Comparison of ENCODE assay signal across 9 cellular contexts in the genomic region with DNA sequence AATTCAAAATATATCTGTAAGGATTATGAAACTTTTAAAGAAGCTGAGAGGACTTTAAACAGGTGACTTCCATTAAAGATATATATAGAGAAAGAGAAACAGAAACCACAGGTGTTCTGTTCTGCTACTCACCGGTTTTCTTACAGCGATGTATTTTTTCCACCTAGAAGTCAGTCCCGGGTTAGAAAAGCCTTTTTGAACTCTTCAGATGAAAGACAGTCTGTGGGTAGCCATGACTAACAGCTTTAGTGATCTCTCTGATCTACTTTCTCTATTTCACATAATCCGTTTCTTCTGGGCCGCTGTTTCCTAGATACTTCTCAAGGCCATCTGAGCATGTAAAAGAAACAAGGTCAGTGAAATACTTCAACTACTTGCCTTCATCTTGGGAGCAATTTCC.
DNase-seq lines count a peak whose midpoint lies in the region; ATAC-seq lines count a peak whose summit lies in the region.
"Had no signal": no experiment of that assay in that cellular context is flagged by ENCODE, and none has a peak within 500 bp of the region (broad histone marks: within the 10 kb centered on the region; RNA-seq: fewer than 3 reads in every experiment).

No MANE protein-coding gene starts in this region.

- peaks cover 24 to 25% of the 10 kb centered on the region in 2 donors for H3K27me3 Mint-ChIP-seq in stimulated activated naive B cell treated with anti-CD40 and anti-IgM and Interleukin-4, amounts not matched to agents 10 μg/mL and 1 μg/mL and 100 μg/mL, for 72 hours

- H3K4me3 Mint-ChIP-seq in stimulated activated naive B cell treated with anti-CD40 and anti-IgM and Interleukin-4, amounts not matched to agents 10 μg/mL and 1 μg/mL and 100 μg/mL, for 72 hours = peak overlapping the region; percentile 36 to 44

- peak; percentile 8 for DNase-seq in activated CD8-positive, alpha-beta memory T cell treated with anti-CD3 and anti-CD28 coated beads, Interleukin-2, amount 50 U/mL, for 1 hour (ENCODE audit: extremely low read depth)
- DNase-seq in activated CD8-positive, alpha-beta memory T cell treated with anti-CD3 and anti-CD28 coated beads for 24 hours = no peak
- DNase-seq in RPMI8226 (peak; percentile 80), AML-193 (lab: John Stamatoyannopoulos, UW) (no peak), COLO668 (lab: John Stamatoyannopoulos, UW; ENCODE audit: unreplicated experiment) (no peak)
- DNase-seq in stimulated activated naive B cell treated with anti-CD40 and anti-IgM and Interleukin-4, amounts not matched to agents 10 μg/mL and 1 μg/mL and 100 μg/mL, for 72 hours = no peak
- no peak for DNase-seq in NK-92 treated with Interleukin-12 subunit alpha and Interleukin-12 subunit beta, amount 100 ng/mL, for 24 hours (lab: John Stamatoyannopoulos, UW)
- DNase-seq: left ventricle myocardium inferior had no signal

- peaks cover 2 to 8% of the 10 kb centered on the region in 2 donors for H3K4me1 Mint-ChIP-seq in stimulated activated naive B cell treated with anti-CD40 and anti-IgM and Interleukin-4, amounts not matched to agents 10 μg/mL and 1 μg/mL and 100 μg/mL, for 72 hours

- H3K36me3 Mint-ChIP-seq in stimulated activated naive B cell treated with anti-CD40 and anti-IgM and Interleukin-4, amounts not matched to agents 10 μg/mL and 1 μg/mL and 100 μg/mL, for 72 hours = peaks cover 0 to 4% of the 10 kb centered on the region in 2 donors

- H3K9me3 Mint-ChIP-seq in stimulated activated naive B cell treated with anti-CD40 and anti-IgM and Interleukin-4, amounts not matched to agents 10 μg/mL and 1 μg/mL and 100 μg/mL, for 72 hours = peaks cover 3 to 8% of the 10 kb centered on the region in 2 donors

- peak; percentile 90 for ATAC-seq in HG02798 (IDR thresholded peaks at IDR 0.05; ENCODE audit: poor library complexity, unreplicated experiment)
- peak; percentile 48 to 57 for ATAC-seq in stimulated activated naive B cell treated with anti-CD40 and anti-IgM and Interleukin-4, amounts not matched to agents 10 μg/mL and 1 μg/mL and 100 μg/mL, for 72 hours (replicated peaks)

- no peak overlapping the region for H3K27ac Mint-ChIP-seq in stimulated activated naive B cell treated with anti-CD40 and anti-IgM and Interleukin-4, amounts not matched to agents 10 μg/mL and 1 μg/mL and 100 μg/mL, for 72 hours

Comparison
In these comparisons a context has a peak if more than half of its experiments do, and no peak if none do; other contexts are left out.
1. DNase-seq: peak in activated CD8-positive, alpha-beta memory T cell treated with anti-CD3 and anti-CD28 coated beads, Interleukin-2, amount 50 U/mL, for 1 hour (single experiment) and RPMI8226 (single experiment); none in activated CD8-positive, alpha-beta memory T cell treated with anti-CD3 and anti-CD28 coated beads for 24 hours (single experiment), stimulated activated naive B cell treated with anti-CD40 and anti-IgM and Interleukin-4, amounts not matched to agents 10 μg/mL and 1 μg/mL and 100 μg/mL, for 72 hours (single experiment), NK-92 treated with Interleukin-12 subunit alpha and Interleukin-12 subunit beta, amount 100 ng/mL, for 24 hours (single experiment), AML-193 (0 of 2) and COLO668 (single experiment).